Comparison of ENCODE assay signal across 1 cellular context in the genomic region with DNA sequence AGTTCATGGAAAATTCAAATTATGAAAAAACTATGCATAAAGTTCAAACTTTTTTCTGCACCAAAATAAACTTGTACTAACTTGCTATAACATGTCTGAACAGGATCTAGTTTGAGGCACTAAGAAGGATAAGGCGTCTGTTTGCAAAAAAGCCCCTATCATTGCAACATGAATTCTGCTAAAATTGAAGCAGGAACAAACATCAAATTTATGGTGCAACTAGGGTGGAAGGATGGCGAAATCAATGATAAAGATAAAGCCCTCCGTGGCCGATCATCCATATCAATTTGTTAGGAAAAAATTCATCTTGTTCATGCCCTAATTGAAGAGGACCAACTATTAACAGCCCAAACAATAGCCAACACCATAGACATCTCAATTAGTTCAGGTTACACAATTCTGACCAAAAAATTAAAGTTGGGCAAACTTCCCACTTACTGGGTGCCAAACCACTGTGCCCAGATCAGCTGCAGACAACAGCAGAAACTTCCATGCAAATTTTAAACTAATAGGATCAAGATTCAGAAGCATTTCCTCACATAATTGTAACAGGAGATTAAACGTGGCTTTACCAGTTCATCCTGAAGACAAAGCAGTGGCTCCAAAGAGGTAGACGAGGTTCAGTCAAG.
TF ChIP-seq lines count a peak whose summit lies in the region.

No MANE protein-coding gene starts in this region.

TF ChIP-seq in WTC11, 78 proteins besides CTCF, POLR2A, EP300 and RAD21 (continued from another document):
- TF ChIP-seq, protein P1, sequence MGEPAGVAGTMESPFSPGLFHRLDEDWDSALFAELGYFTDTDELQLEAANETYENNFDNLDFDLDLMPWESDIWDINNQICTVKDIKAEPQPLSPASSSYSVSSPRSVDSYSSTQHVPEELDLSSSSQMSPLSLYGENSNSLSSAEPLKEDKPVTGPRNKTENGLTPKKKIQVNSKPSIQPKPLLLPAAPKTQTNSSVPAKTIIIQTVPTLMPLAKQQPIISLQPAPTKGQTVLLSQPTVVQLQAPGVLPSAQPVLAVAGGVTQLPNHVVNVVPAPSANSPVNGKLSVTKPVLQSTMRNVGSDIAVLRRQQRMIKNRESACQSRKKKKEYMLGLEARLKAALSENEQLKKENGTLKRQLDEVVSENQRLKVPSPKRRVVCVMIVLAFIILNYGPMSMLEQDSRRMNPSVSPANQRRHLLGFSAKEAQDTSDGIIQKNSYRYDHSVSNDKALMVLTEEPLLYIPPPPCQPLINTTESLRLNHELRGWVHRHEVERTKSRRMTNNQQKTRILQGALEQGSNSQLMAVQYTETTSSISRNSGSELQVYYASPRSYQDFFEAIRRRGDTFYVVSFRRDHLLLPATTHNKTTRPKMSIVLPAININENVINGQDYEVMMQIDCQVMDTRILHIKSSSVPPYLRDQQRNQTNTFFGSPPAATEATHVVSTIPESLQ (CRISPR knock-in tag; IDR thresholded peaks at IDR 0.05): no peak
- TF ChIP-seq ATF1 (CRISPR knock-in tag; IDR thresholded peaks at IDR 0.05): no peak
- TF ChIP-seq, protein P2, sequence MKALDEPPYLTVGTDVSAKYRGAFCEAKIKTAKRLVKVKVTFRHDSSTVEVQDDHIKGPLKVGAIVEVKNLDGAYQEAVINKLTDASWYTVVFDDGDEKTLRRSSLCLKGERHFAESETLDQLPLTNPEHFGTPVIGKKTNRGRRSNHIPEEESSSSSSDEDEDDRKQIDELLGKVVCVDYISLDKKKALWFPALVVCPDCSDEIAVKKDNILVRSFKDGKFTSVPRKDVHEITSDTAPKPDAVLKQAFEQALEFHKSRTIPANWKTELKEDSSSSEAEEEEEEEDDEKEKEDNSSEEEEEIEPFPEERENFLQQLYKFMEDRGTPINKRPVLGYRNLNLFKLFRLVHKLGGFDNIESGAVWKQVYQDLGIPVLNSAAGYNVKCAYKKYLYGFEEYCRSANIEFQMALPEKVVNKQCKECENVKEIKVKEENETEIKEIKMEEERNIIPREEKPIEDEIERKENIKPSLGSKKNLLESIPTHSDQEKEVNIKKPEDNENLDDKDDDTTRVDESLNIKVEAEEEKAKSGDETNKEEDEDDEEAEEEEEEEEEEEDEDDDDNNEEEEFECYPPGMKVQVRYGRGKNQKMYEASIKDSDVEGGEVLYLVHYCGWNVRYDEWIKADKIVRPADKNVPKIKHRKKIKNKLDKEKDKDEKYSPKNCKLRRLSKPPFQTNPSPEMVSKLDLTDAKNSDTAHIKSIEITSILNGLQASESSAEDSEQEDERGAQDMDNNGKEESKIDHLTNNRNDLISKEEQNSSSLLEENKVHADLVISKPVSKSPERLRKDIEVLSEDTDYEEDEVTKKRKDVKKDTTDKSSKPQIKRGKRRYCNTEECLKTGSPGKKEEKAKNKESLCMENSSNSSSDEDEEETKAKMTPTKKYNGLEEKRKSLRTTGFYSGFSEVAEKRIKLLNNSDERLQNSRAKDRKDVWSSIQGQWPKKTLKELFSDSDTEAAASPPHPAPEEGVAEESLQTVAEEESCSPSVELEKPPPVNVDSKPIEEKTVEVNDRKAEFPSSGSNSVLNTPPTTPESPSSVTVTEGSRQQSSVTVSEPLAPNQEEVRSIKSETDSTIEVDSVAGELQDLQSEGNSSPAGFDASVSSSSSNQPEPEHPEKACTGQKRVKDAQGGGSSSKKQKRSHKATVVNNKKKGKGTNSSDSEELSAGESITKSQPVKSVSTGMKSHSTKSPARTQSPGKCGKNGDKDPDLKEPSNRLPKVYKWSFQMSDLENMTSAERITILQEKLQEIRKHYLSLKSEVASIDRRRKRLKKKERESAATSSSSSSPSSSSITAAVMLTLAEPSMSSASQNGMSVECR (CRISPR knock-in tag; IDR thresholded peaks at IDR 0.05; ENCODE audit: borderline replicate concordance): no peak
